Comparison of ENCODE assay signal across 11 cellular contexts in genomic region chr1:1796466-1796865, GRCh38. TPM values are rescaled to one million over a fixed set of nuclear protein-coding genes. Genes with fewer than 3 reads are reported as not detected.
DNase-seq lines count a peak whose midpoint lies in the region; ATAC-seq and TF ChIP-seq lines count a peak whose summit lies in the region.
"Had no signal": no experiment of that assay in that cellular context is flagged by ENCODE, and none has a peak within 500 bp of the region (broad histone marks: within the 10 kb centered on the region; RNA-seq: fewer than 3 reads in every experiment).

No MANE protein-coding gene starts in this region.

- peaks cover 19% of the 10 kb centered on the region for H3K36me3 ChIP-seq in Panc1 (ENCODE audit: control insufficient read depth, insufficient read depth, low read length)

- H3K4me1 ChIP-seq in Panc1 (ENCODE audit: control insufficient read depth, insufficient read depth, low read length), result no peaks in the 10 kb centered on the region

- BruUV-seq in Panc1 (replicated peaks; lab: Mats Ljungman, UMichigan), result no TSS peak

- CTCF ChIA-PET in activated CD8-positive, alpha-beta memory T cell treated with anti-CD3 and anti-CD28 coated beads, Interleukin-2, amount 10 ng/mL, durations not matched to agents 7 days and 5 days (lab: Charles Lee), result no interaction called here
- CTCF ChIA-PET in Panc1 (lab: Charles Lee), result no interaction called here

- H3K36me3 Mint-ChIP-seq in activated CD8-positive, alpha-beta memory T cell treated with anti-CD3 and anti-CD28 coated beads, Interleukin-2, amount 10 ng/mL, durations not matched to agents 7 days and 5 days, result peaks cover 47% of the 10 kb centered on the region
- H3K36me3 Mint-ChIP-seq in stimulated activated effector memory CD8-positive, alpha-beta T cell treated with anti-CD3 and anti-CD28 coated beads, Interleukin-12 subunit alpha, Interleukin-12 subunit beta, amount 100 ng/mL, for 72 hours, result peaks cover 100% of the 10 kb centered on the region

- no peak for DNase-seq in activated CD8-positive, alpha-beta memory T cell treated with anti-CD3 and anti-CD28 coated beads, Interleukin-2, amount 10 ng/mL, durations not matched to agents 7 days and 5 days
- DNase-seq in activated CD8-positive, alpha-beta memory T cell treated with anti-CD3 and anti-CD28 coated beads for 24 hours, result no peak
- DNase-seq in Panc1 (ENCODE audit: low read depth, low spot score), result no peak
- DNase-seq in fibroblast of pulmonary artery (ENCODE audit: low read depth), result no peak
- DNase-seq in stimulated activated effector memory CD8-positive, alpha-beta T cell treated with anti-CD3 and anti-CD28 coated beads, Interleukin-12 subunit alpha, Interleukin-12 subunit beta, amount 100 ng/mL, for 72 hours (ENCODE audit: low spot score in 2 of 2), result no peak
- DNase-seq in NCI-H128 (lab: John Stamatoyannopoulos, UW; ENCODE audit: unreplicated experiment), result no peak
- DNase-seq in 8988T, result no peak
- no peak for DNase-seq in stimulated activated CD4-positive, alpha-beta T cell treated with anti-CD3 and anti-CD28 coated beads, Interleukin-2, amount 100 ng/mL, for 24 hours
- DNase-seq: activated T-cell treated with anti-CD3 and anti-CD28 coated beads, Interleukin-2, amount 50 U/mL, for 72 hours; effector CD4-positive, alpha-beta T cell; NCI-H2171 treated with DMSO at 0.1 percent for 48 hours had no signal

- TF ChIP-seq CTCF in Panc1 (IDR thresholded peaks at IDR 0.05), result no peak
- peak; percentile 30 for TF ChIP-seq CTCF in fibroblast of pulmonary artery (IDR thresholded peaks at IDR 0.05; ENCODE audit: low read length, missing control alignments)

- ATAC-seq in activated CD8-positive, alpha-beta memory T cell treated with anti-CD3 and anti-CD28 coated beads, Interleukin-2, amount 10 ng/mL, durations not matched to agents 7 days and 5 days, result peak; percentile 30
- 0 out of 2 replicates have a peak, but pooled peaks have one; percentile 9 for ATAC-seq in Panc1
- ATAC-seq in stimulated activated effector memory CD8-positive, alpha-beta T cell treated with anti-CD3 and anti-CD28 coated beads, Interleukin-12 subunit alpha, Interleukin-12 subunit beta, amount 100 ng/mL, for 72 hours, result no peak

- H3K27ac ChIP-seq in Panc1 (ENCODE audit: low read length), result no peak overlapping the region

- POLR2A ChIA-PET in Panc1 (lab: Charles Lee), result no interaction called here

- H3K27ac Mint-ChIP-seq in activated CD8-positive, alpha-beta memory T cell treated with anti-CD3 and anti-CD28 coated beads, Interleukin-2, amount 10 ng/mL, durations not matched to agents 7 days and 5 days, result no peak overlapping the region
- peak overlapping the region; percentile 64 for H3K27ac Mint-ChIP-seq in stimulated activated effector memory CD8-positive, alpha-beta T cell treated with anti-CD3 and anti-CD28 coated beads, Interleukin-12 subunit alpha, Interleukin-12 subunit beta, amount 100 ng/mL, for 72 hours

- no peaks in the 10 kb centered on the region for H3K27me3 ChIP-seq in Panc1 (ENCODE audit: control insufficient read depth, insufficient read depth, low read length)

- no peak overlapping the region for H3K4me3 Mint-ChIP-seq in activated CD8-positive, alpha-beta memory T cell treated with anti-CD3 and anti-CD28 coated beads, Interleukin-2, amount 10 ng/mL, durations not matched to agents 7 days and 5 days
- H3K4me3 Mint-ChIP-seq in stimulated activated effector memory CD8-positive, alpha-beta T cell treated with anti-CD3 and anti-CD28 coated beads, Interleukin-12 subunit alpha, Interleukin-12 subunit beta, amount 100 ng/mL, for 72 hours, result no peak overlapping the region
- H3K4me3 Mint-ChIP-seq: activated T-cell treated with anti-CD3 and anti-CD28 coated beads, Interleukin-2, amount 50 U/mL, for 72 hours had no signal

- no peaks in the 10 kb centered on the region for H3K9me3 ChIP-seq in Panc1 (ENCODE audit: control insufficient read depth, insufficient read depth, low read depth, low read length)

- H3K4me3 ChIP-seq in Panc1 (ENCODE audit: low read depth in 2 of 2, low read length in 2 of 2) (no peak overlapping the region), fibroblast of pulmonary artery (replicated peaks; ENCODE audit: low read depth, low read length) (no peak overlapping the region)

- in situ Hi-C loops in Panc1 (cut with HindIII; ENCODE audit: low pct_unique_long_range_greater_than_20kb, low sequenced_read_pairs), result no loop called here

- H3K27me3 Mint-ChIP-seq in activated CD8-positive, alpha-beta memory T cell treated with anti-CD3 and anti-CD28 coated beads, Interleukin-2, amount 10 ng/mL, durations not matched to agents 7 days and 5 days, result no peaks in the 10 kb centered on the region

- peaks cover 28% of the 10 kb centered on the region for H3K4me1 Mint-ChIP-seq in activated CD8-positive, alpha-beta memory T cell treated with anti-CD3 and anti-CD28 coated beads, Interleukin-2, amount 10 ng/mL, durations not matched to agents 7 days and 5 days
- H3K4me1 Mint-ChIP-seq in stimulated activated effector memory CD8-positive, alpha-beta T cell treated with anti-CD3 and anti-CD28 coated beads, Interleukin-12 subunit alpha, Interleukin-12 subunit beta, amount 100 ng/mL, for 72 hours, result peaks cover 40% of the 10 kb centered on the region

- intact Hi-C loops in Panc1 (cut with micrococcal nuclease; ENCODE audit: unreplicated experiment), result no loop called here

- H3K9me3 Mint-ChIP-seq in activated CD8-positive, alpha-beta memory T cell treated with anti-CD3 and anti-CD28 coated beads, Interleukin-2, amount 10 ng/mL, durations not matched to agents 7 days and 5 days (ENCODE audit: low read depth), result no peaks in the 10 kb centered on the region
- no peaks in the 10 kb centered on the region for H3K9me3 Mint-ChIP-seq in stimulated activated effector memory CD8-positive, alpha-beta T cell treated with anti-CD3 and anti-CD28 coated beads, Interleukin-12 subunit alpha, Interleukin-12 subunit beta, amount 100 ng/mL, for 72 hours
- H3K9me3 Mint-ChIP-seq: activated T-cell treated with anti-CD3 and anti-CD28 coated beads, Interleukin-2, amount 50 U/mL, for 72 hours had no signal

RNA-seq across cellular contexts. Expression of gene NADK, which starts 18.2 kb away (rescaled TPM):
- 100 to 1,000 TPM in 1 of 2 experiments, 10 to 100 TPM in 1; 97.9 to 100 TPM for total RNA-seq in activated CD8-positive, alpha-beta memory T cell treated with anti-CD3 and anti-CD28 coated beads, Interleukin-2, amount 10 ng/mL, durations not matched to agents 7 days and 5 days
- 101 TPM for total RNA-seq in Panc1 (2021; ENCODE audit: unreplicated experiment)
- polyA plus RNA-seq in Panc1 (2012; ENCODE audit: insufficient read length), result 101 TPM
